10 cellular contexts compared by ENCODE assay signal in genomic region chr15:33242669-33243191, GRCh38. TPM values are rescaled to one million over a fixed set of nuclear protein-coding genes. Genes with fewer than 3 reads are reported as not detected.
DNase-seq lines count a peak whose midpoint lies in the region; ATAC-seq, FAIRE-seq and TF ChIP-seq lines count a peak whose summit lies in the region.
"Had no signal": no experiment of that assay in that cellular context is flagged by ENCODE, and none has a peak within 500 bp of the region (broad histone marks: within the 10 kb centered on the region; RNA-seq: fewer than 3 reads in every experiment).

No MANE protein-coding gene starts in this region.

- no peak overlapping the region for H3K4me2 ChIP-seq in KMS-11

- no peak for FAIRE-seq in bronchial epithelial cell (lab: Jason Lieb, UNC)

- H3K79me2 ChIP-seq in KMS-11 (ENCODE audit: insufficient read depth, low read depth), result no peaks in the 10 kb centered on the region

- H3K9me3 Mint-ChIP-seq in nephron, result no peaks in the 10 kb centered on the region
- H3K9me3 Mint-ChIP-seq: stimulated activated naive CD8-positive, alpha-beta T cell treated with anti-CD3 and anti-CD28 coated beads, Interleukin-15, amount 100 ng/mL, for 72 hours had no signal

- H3K4me3 Mint-ChIP-seq in nephron, result no peak overlapping the region
- H3K4me3 Mint-ChIP-seq: stimulated activated naive CD8-positive, alpha-beta T cell treated with anti-CD3 and anti-CD28 coated beads, Interleukin-15, amount 100 ng/mL, for 72 hours had no signal

- H3K4me1 Mint-ChIP-seq in nephron, result peaks cover 13% of the 10 kb centered on the region

- H3K36me3 ChIP-seq in KMS-11 (ENCODE audit: insufficient read depth) (no peaks in the 10 kb centered on the region), bronchial epithelial cell (ENCODE audit: control insufficient read depth, insufficient read depth, low read length) (no peaks in the 10 kb centered on the region)

- no peaks in the 10 kb centered on the region for H3K36me3 Mint-ChIP-seq in nephron (ENCODE audit: low read depth)

- H3K27ac Mint-ChIP-seq in nephron, result peak overlapping the region; percentile 54 to 74 (median 71)
- H3K27ac Mint-ChIP-seq: stimulated activated naive CD8-positive, alpha-beta T cell treated with anti-CD3 and anti-CD28 coated beads, Interleukin-15, amount 100 ng/mL, for 72 hours had no signal

- no peak overlapping the region for H3K9ac ChIP-seq in KMS-11

- ATAC-seq in HG03457 (IDR thresholded peaks at IDR 0.05; ENCODE audit: unreplicated experiment), result no peak

- H3K27me3 ChIP-seq in KMS-11 (ENCODE audit: insufficient read depth, low read depth), result no peaks in the 10 kb centered on the region
- no peaks in the 10 kb centered on the region for H3K27me3 ChIP-seq in bronchial epithelial cell (ENCODE audit: control insufficient read depth, insufficient read depth, low read length)

- no peaks in the 10 kb centered on the region for H3K4me1 ChIP-seq in KMS-11 (ENCODE audit: low read depth, poor library complexity, severe bottlenecking)

- H4K20me1 ChIP-seq in KMS-11 (ENCODE audit: insufficient read depth), result no peaks in the 10 kb centered on the region

- no peak overlapping the region for H2AFZ ChIP-seq in KMS-11 (ENCODE audit: low read depth)

- TF ChIP-seq CTCF in KMS-11 (conservative IDR thresholded peaks at IDR 0.05; ENCODE audit: low read depth, low read length), result peak; percentile 69
- peak; percentile 52 for TF ChIP-seq CTCF in bronchial epithelial cell (IDR thresholded peaks at IDR 0.05; ENCODE audit: insufficient read depth, low read length, severe bottlenecking)
- TF ChIP-seq CTCF in nephron (IDR thresholded peaks at IDR 0.05; ENCODE audit: unreplicated experiment in 3 of 3), result peak; percentile 30 to 46 (median 34)

- H3K4me3 ChIP-seq in KMS-11 (IDR thresholded peaks at IDR 0.05; ENCODE audit: insufficient read depth, low read depth, low read length) (no peak overlapping the region), bronchial epithelial cell (ENCODE audit: low read depth, low read length) (no peak overlapping the region)

- no peaks in the 10 kb centered on the region for H3K27me3 Mint-ChIP-seq in nephron (ENCODE audit: low read depth)

- DNase-seq in ELR (ENCODE audit: low read depth) (peak; percentile 79), bronchial epithelial cell (ENCODE audit: low read depth) (peak; percentile 85), AG08396 (ENCODE audit: low spot score) (no peak)
- no peak for DNase-seq in activated effector memory CD4-positive, alpha-beta T cell treated with Interleukin-2 at 50 U/mL for 16 hours
- DNase-seq in central memory CD4-positive, alpha-beta T cell, result no peak
- DNase-seq: activated CD4-positive, alpha-beta T cell treated with anti-CD3 and anti-CD28 coated beads, Interleukin-2, amount 50 U/mL, for 1 hour; stimulated activated naive CD8-positive, alpha-beta T cell treated with anti-CD3 and anti-CD28 coated beads, Interleukin-15, amount 100 ng/mL, for 72 hours had no signal

- H3K27ac ChIP-seq in KMS-11, result no peak overlapping the region

RNA-seq across cellular contexts. Expression of gene FMN1, which starts 48.2 kb away (rescaled TPM):
- total RNA-seq in bronchial epithelial cell, result 1.6 and 2.2 TPM in 2 replicates

Comparison
In these comparisons a context has a peak if more than half of its experiments do, and no peak if none do; other contexts are left out.
1. DNase-seq: peak in ELR (single experiment) and bronchial epithelial cell (single experiment); none in activated effector memory CD4-positive, alpha-beta T cell treated with Interleukin-2 at 50 U/mL for 16 hours (single experiment), AG08396 (single experiment) and central memory CD4-positive, alpha-beta T cell (single experiment).
2. Peak in every context shown above with its lines, with median percentiles within 50 percentile points of each other: CTCF ChIP-seq.